In the genomic region with DNA sequence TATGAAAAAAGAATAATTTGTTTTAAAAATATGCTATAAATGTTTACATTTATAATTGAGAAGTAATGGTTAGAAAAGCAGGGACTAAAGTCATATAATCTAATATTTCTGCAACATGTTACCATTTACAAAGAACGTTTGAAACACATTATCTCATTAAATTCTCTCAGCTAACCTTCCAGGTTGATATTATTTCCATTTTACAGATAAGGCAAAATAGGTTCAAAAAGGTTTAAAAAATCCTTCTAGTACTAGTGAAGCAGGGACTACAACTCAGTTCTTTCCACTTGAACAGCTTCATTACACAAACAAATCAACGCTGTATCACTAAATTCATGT, we compare ENCODE assay signal across 8 cellular contexts. TPM values are rescaled to one million over a fixed set of nuclear protein-coding genes. Genes with fewer than 3 reads are reported as not detected.
A peak's percentile ranks its signal among the peaks of the same experiment; 100 is the strongest.
DNase-seq lines count a peak whose midpoint lies in the region; ATAC-seq and TF ChIP-seq lines count a peak whose summit lies in the region.

No MANE protein-coding gene starts in this region.

- H3K27ac ChIP-seq in liver (ENCODE audit: low read depth in 1 of 2, low read length in 2 of 2) (no peak overlapping the region), thymus (ENCODE audit: low read depth) (no peak overlapping the region)

- H3K27ac Mint-ChIP-seq in activated CD4-positive, alpha-beta T cell treated with anti-CD3 and anti-CD28 coated beads, Interleukin-2, amount 10 ng/mL, durations not matched to agents 7 days and 5 days = peak overlapping the region; percentile 86

- H3K4me1 ChIP-seq in adipocyte (ENCODE audit: control insufficient read depth, insufficient read depth, low read length) (peaks cover 14% of the 10 kb centered on the region), liver (ENCODE audit: control insufficient read depth in 4 of 4, insufficient read depth in 4 of 4, low read length in 3 of 4) (peaks cover 0 to 9% (median 7%) of the 10 kb centered on the region in 4 donors), thymus (ENCODE audit: control insufficient read depth, insufficient read depth, low read length) (peaks cover 4% of the 10 kb centered on the region)

- H3K4me3 ChIP-seq in adipocyte (ENCODE audit: low read length) (peak overlapping the region; percentile 96), liver (ENCODE audit: low read depth in 1 of 3, low read length in 3 of 3) (peak overlapping the region; percentile 81 to 94 (median 91)), thymus (ENCODE audit: low read length) (peak overlapping the region; percentile 61)

- H3K4me1 Mint-ChIP-seq in activated CD4-positive, alpha-beta T cell treated with anti-CD3 and anti-CD28 coated beads, Interleukin-2, amount 10 ng/mL, durations not matched to agents 7 days and 5 days = peaks cover 26% of the 10 kb centered on the region

- no peak for TF ChIP-seq RAD21 in liver (IDR thresholded peaks at IDR 0.05)

- no peaks in the 10 kb centered on the region for H3K36me3 ChIP-seq in adipocyte (ENCODE audit: control insufficient read depth, insufficient read depth, low read length, severe bottlenecking)
- H3K36me3 ChIP-seq in liver (ENCODE audit: control insufficient read depth in 4 of 4, insufficient read depth in 3 of 4, low read depth in 1 of 4, low read length in 3 of 4) = no peaks in the 10 kb centered on the region
- no peaks in the 10 kb centered on the region for H3K36me3 ChIP-seq in thymus (ENCODE audit: control insufficient read depth, insufficient read depth)

- peaks cover 5% of the 10 kb centered on the region for H3K27me3 Mint-ChIP-seq in activated CD4-positive, alpha-beta T cell treated with anti-CD3 and anti-CD28 coated beads, Interleukin-2, amount 10 ng/mL, durations not matched to agents 7 days and 5 days

- H3K9me3 ChIP-seq in adipocyte (ENCODE audit: control insufficient read depth, low read length) (no peaks in the 10 kb centered on the region), liver (ENCODE audit: control insufficient read depth in 4 of 4, low read length in 3 of 4) (no peaks in the 10 kb centered on the region), thymus (ENCODE audit: control insufficient read depth) (no peaks in the 10 kb centered on the region)

- no peak for TF ChIP-seq CTCF in liver (IDR thresholded peaks at IDR 0.05; ENCODE audit: low read depth, low read length, missing input control)

- no peak for ATAC-seq in GM19397 (IDR thresholded peaks at IDR 0.05; ENCODE audit: unreplicated experiment)
- ATAC-seq in left colon = no peak

- WGBS in liver = 9% methylated on average over 2 of the region's 2 CpGs
- 24% methylated on average over 2 of the region's 2 CpGs for WGBS in thymus

- intact Hi-C loops in left colon (cut with DNase I, micrococcal nuclease) = loop anchor here in 1 of 2 donors (10.0 kb wide), 1 partner anchor 112 kb away; no protein-coding TSS in a partner anchor

- POLR2A ChIA-PET in activated CD4-positive, alpha-beta T cell treated with anti-CD3 and anti-CD28 coated beads, Interleukin-2, amount 10 ng/mL, durations not matched to agents 7 days and 5 days (lab: Charles Lee) = no interaction called here

- CTCF ChIA-PET in activated CD4-positive, alpha-beta T cell treated with anti-CD3 and anti-CD28 coated beads, Interleukin-2, amount 10 ng/mL, durations not matched to agents 7 days and 5 days (lab: Charles Lee) = interaction anchor here (1.2 to 1.6 kb wide), 4 partner anchors 10 to 17 kb away, joined by 3 to 5 read pairs (median 4); no protein-coding TSS in a partner anchor

- H3K36me3 Mint-ChIP-seq in activated CD4-positive, alpha-beta T cell treated with anti-CD3 and anti-CD28 coated beads, Interleukin-2, amount 10 ng/mL, durations not matched to agents 7 days and 5 days (ENCODE audit: low read depth) = peaks cover 15% of the 10 kb centered on the region

- H3K9ac ChIP-seq in adipocyte (ENCODE audit: low read length) (peak overlapping the region; percentile 93), liver (ENCODE audit: low read depth in 1 of 2, low read length in 2 of 2) (peak overlapping the region; percentile 11 to 57)

- H3K4me3 Mint-ChIP-seq in activated CD4-positive, alpha-beta T cell treated with anti-CD3 and anti-CD28 coated beads, Interleukin-2, amount 10 ng/mL, durations not matched to agents 7 days and 5 days = peak overlapping the region; percentile 93

- no peak for DNase-seq in activated CD4-positive, alpha-beta T cell treated with anti-CD3 and anti-CD28 coated beads, Interleukin-2, amount 10 ng/mL, durations not matched to agents 7 days and 5 days
- DNase-seq in activated CD4-positive, alpha-beta T cell treated with anti-CD3 and anti-CD28 coated beads for 48 hours = no peak
- no peak for DNase-seq in adipocyte (ENCODE audit: low read depth)
- DNase-seq in left colon = no peak
- DNase-seq in erythroblast (lab: John Stamatoyannopoulos, UW) = no peak

- H3K9me3 Mint-ChIP-seq in activated CD4-positive, alpha-beta T cell treated with anti-CD3 and anti-CD28 coated beads, Interleukin-2, amount 10 ng/mL, durations not matched to agents 7 days and 5 days = no peaks in the 10 kb centered on the region

- H3K27me3 ChIP-seq in adipocyte (replicated peaks; ENCODE audit: control insufficient read depth, insufficient read depth, low read length) (no peaks in the 10 kb centered on the region), liver (ENCODE audit: control insufficient read depth in 4 of 4, insufficient read depth in 4 of 4, low read length in 3 of 4) (no peaks in the 10 kb centered on the region), thymus (ENCODE audit: control insufficient read depth, insufficient read depth) (no peaks in the 10 kb centered on the region)

- TF ChIP-seq POLR2A in erythroblast (IDR thresholded peaks at IDR 0.05; ENCODE audit: low read length) = no peak

TF ChIP-seq in liver, 16 proteins besides CTCF, POLR2A, EP300 and RAD21 (continues in another document):
- TF ChIP-seq HNF4A (conservative IDR thresholded peaks at IDR 0.05) = no peak
- TF ChIP-seq, protein P1, sequence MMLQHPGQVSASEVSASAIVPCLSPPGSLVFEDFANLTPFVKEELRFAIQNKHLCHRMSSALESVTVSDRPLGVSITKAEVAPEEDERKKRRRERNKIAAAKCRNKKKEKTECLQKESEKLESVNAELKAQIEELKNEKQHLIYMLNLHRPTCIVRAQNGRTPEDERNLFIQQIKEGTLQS (IDR thresholded peaks at IDR 0.05) = no peak
- no peak for TF ChIP-seq RXRA (IDR thresholded peaks at IDR 0.05)
- TF ChIP-seq NR2F2 (IDR thresholded peaks at IDR 0.05) = no peak
- TF ChIP-seq FOXA1 (IDR thresholded peaks at IDR 0.05) = no peak
- TF ChIP-seq GABPA (IDR thresholded peaks at IDR 0.05 in 1 of 2, conservative IDR thresholded peaks at IDR 0.05 in 1 of 2) = no peak
- TF ChIP-seq FOXA2 (IDR thresholded peaks at IDR 0.05) = no peak
- TF ChIP-seq, protein P2, sequence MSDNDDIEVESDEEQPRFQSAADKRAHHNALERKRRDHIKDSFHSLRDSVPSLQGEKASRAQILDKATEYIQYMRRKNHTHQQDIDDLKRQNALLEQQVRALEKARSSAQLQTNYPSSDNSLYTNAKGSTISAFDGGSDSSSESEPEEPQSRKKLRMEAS (IDR thresholded peaks at IDR 0.05) = no peak
- TF ChIP-seq HNF4G (IDR thresholded peaks at IDR 0.05) = no peak
- TF ChIP-seq, protein P3, sequence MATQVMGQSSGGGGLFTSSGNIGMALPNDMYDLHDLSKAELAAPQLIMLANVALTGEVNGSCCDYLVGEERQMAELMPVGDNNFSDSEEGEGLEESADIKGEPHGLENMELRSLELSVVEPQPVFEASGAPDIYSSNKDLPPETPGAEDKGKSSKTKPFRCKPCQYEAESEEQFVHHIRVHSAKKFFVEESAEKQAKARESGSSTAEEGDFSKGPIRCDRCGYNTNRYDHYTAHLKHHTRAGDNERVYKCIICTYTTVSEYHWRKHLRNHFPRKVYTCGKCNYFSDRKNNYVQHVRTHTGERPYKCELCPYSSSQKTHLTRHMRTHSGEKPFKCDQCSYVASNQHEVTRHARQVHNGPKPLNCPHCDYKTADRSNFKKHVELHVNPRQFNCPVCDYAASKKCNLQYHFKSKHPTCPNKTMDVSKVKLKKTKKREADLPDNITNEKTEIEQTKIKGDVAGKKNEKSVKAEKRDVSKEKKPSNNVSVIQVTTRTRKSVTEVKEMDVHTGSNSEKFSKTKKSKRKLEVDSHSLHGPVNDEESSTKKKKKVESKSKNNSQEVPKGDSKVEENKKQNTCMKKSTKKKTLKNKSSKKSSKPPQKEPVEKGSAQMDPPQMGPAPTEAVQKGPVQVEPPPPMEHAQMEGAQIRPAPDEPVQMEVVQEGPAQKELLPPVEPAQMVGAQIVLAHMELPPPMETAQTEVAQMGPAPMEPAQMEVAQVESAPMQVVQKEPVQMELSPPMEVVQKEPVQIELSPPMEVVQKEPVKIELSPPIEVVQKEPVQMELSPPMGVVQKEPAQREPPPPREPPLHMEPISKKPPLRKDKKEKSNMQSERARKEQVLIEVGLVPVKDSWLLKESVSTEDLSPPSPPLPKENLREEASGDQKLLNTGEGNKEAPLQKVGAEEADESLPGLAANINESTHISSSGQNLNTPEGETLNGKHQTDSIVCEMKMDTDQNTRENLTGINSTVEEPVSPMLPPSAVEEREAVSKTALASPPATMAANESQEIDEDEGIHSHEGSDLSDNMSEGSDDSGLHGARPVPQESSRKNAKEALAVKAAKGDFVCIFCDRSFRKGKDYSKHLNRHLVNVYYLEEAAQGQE (IDR thresholded peaks at IDR 0.05) = no peak
- TF ChIP-seq SP1 (IDR thresholded peaks at IDR 0.05) = no peak
- no peak for TF ChIP-seq YY1 (IDR thresholded peaks at IDR 0.05)
- TF ChIP-seq EGR1 (IDR thresholded peaks at IDR 0.05; ENCODE audit: low read depth in 2 of 2) = no peak

RNA-seq across cellular contexts. Expression of a gene that starts 0.9 kb away (rescaled TPM):
- 10 to 100 TPM; 26.8 to 29.0 TPM for total RNA-seq in activated CD4-positive, alpha-beta T cell treated with anti-CD3 and anti-CD28 coated beads, Interleukin-2, amount 10 ng/mL, durations not matched to agents 7 days and 5 days
- 10 to 100 TPM; 17.1 to 20.7 TPM for total RNA-seq in liver
- 10 to 100 TPM in 1 of 2 donors, 1 to 10 TPM in 1; 6.7 to 15.3 TPM for polyA plus RNA-seq in liver
- 65.6 TPM for polyA plus RNA-seq in thymus
- total RNA-seq in left colon = 10 to 100 TPM; 65.8 to 69.2 TPM

RNA-seq across cellular contexts. Expression of a gene that starts 11.4 kb away (rescaled TPM):
- total RNA-seq in activated CD4-positive, alpha-beta T cell treated with anti-CD3 and anti-CD28 coated beads, Interleukin-2, amount 10 ng/mL, durations not matched to agents 7 days and 5 days = 10 to 100 TPM; 53.4 to 61.7 TPM
- 10 to 100 TPM; 18.8 to 29.7 TPM for total RNA-seq in liver
- 10 to 100 TPM; 15.2 to 49.3 TPM for polyA plus RNA-seq in liver
- polyA plus RNA-seq in thymus = 38.1 TPM
- 10 to 100 TPM; 46.9 to 50.5 TPM for total RNA-seq in left colon
